In genomic region chr2:3662239-3662638, GRCh38 we compare ENCODE assay signal across 14 cellular contexts. TPM values are rescaled to one million over a fixed set of nuclear protein-coding genes. Genes with fewer than 3 reads are reported as not detected.
DNase-seq lines count a peak whose midpoint lies in the region; ATAC-seq and TF ChIP-seq lines count a peak whose summit lies in the region.
"Had no signal": no experiment of that assay in that cellular context is flagged by ENCODE, and none has a peak within 500 bp of the region (broad histone marks: within the 10 kb centered on the region; RNA-seq: fewer than 3 reads in every experiment).

No MANE protein-coding gene starts in this region.

- DNase-seq in NCI-H748 (lab: John Stamatoyannopoulos, UW; ENCODE audit: unreplicated experiment) = peak; percentile 26
- DNase-seq in NCI-H748 treated with DMSO at 0.1 percent for 48 hours (lab: John Stamatoyannopoulos, UW) = no peak
- DNase-seq in NCI-H146 (lab: John Stamatoyannopoulos, UW) = peak; percentile 59
- DNase-seq in activated B cell treated with CpG ODN at 0.5 μM for 24 hours = no peak
- peak; percentile 32 to 56 for DNase-seq in trophoblast cell
- no peak for DNase-seq in OCI-M2 (lab: John Stamatoyannopoulos, UW; ENCODE audit: unreplicated experiment)
- DNase-seq in T-cell = no peak
- DNase-seq in NCI-H774 (lab: John Stamatoyannopoulos, UW) = no peak
- DNase-seq: DMS153 had no signal

- TF ChIP-seq CTCF in activated B cell treated with CpG ODN at 0.5 μM for 24 hours (IDR thresholded peaks at IDR 0.05) = no peak

- no peak overlapping the region for H3K14ac ChIP-seq in trophoblast cell (ENCODE audit: low read length)

- H3K36me3 ChIP-seq in trophoblast cell (ENCODE audit: control insufficient read depth in 1 of 2, insufficient read depth in 2 of 2, low read length in 2 of 2) = no peaks in the 10 kb centered on the region
- H3K36me3 ChIP-seq: tibial artery had no signal

- no peaks in the 10 kb centered on the region for H3K36me3 Mint-ChIP-seq in activated B cell treated with CpG ODN at 0.5 μM for 24 hours (ENCODE audit: low read depth)
- no peaks in the 10 kb centered on the region for H3K36me3 Mint-ChIP-seq in T-cell

- no peak overlapping the region for H3K23ac ChIP-seq in trophoblast cell (ENCODE audit: low read length)

- no peaks in the 10 kb centered on the region for H3K27me3 ChIP-seq in trophoblast cell (ENCODE audit: insufficient read depth, low read length)
- H3K27me3 ChIP-seq: tibial artery had no signal

- POLR2A ChIA-PET in activated B cell treated with CpG ODN at 0.5 μM for 24 hours (lab: Charles Lee) (no interaction called here), T-cell (lab: Charles Lee) (no interaction called here)

- no peak overlapping the region for H2BK12ac ChIP-seq in trophoblast cell (ENCODE audit: low read length)

- H3K18ac ChIP-seq in trophoblast cell (ENCODE audit: low read length) = no peak overlapping the region

- H3K4me1 Mint-ChIP-seq in activated B cell treated with CpG ODN at 0.5 μM for 24 hours (peaks cover 25% of the 10 kb centered on the region), T-cell (peaks cover 0 to 9% (median 3%) of the 10 kb centered on the region in 3 donors)

- no peak overlapping the region for H3K9ac ChIP-seq in trophoblast cell (ENCODE audit: low read length)

- no peak overlapping the region for H3K4ac ChIP-seq in trophoblast cell (ENCODE audit: low read depth, low read length)

- no peak overlapping the region for H2AK5ac ChIP-seq in trophoblast cell (ENCODE audit: low read length)

- CTCF ChIA-PET in activated B cell treated with CpG ODN at 0.5 μM for 24 hours (lab: Charles Lee) (interaction anchor here (0.7 kb wide), 1 partner anchor 239 kb away, joined by 3 read pairs; no protein-coding TSS in a partner anchor), T-cell (lab: Charles Lee) (no interaction called here)

- no CpG with 5 or more reads among the region's 6 CpGs for whole genome bisulfite sequencing in trophoblast cell (ENCODE audit: extremely low coverage, insufficient coverage, insufficient read length)

- no peak overlapping the region for H4K12ac ChIP-seq in trophoblast cell (ENCODE audit: low read depth, low read length)

- ATAC-seq in activated B cell treated with CpG ODN at 0.5 μM for 24 hours (ENCODE audit: low read depth) (no peak), T-cell (replicated peaks in 1 of 4) (no peak)

- no peaks in the 10 kb centered on the region for H3K79me1 ChIP-seq in trophoblast cell (ENCODE audit: low read length)

- no peak overlapping the region for H2BK5ac ChIP-seq in trophoblast cell (ENCODE audit: low read depth, low read length, poor library complexity)

- H3K9me3 ChIP-seq in trophoblast cell (ENCODE audit: insufficient read depth, low read depth, low read length) = peaks cover 2% of the 10 kb centered on the region
- H3K9me3 ChIP-seq: tibial artery had no signal

- H2BK120ac ChIP-seq in trophoblast cell (ENCODE audit: insufficient read depth, low read length, poor library complexity) = no peak overlapping the region

- no peaks in the 10 kb centered on the region for H3K9me3 Mint-ChIP-seq in activated B cell treated with CpG ODN at 0.5 μM for 24 hours
- no peaks in the 10 kb centered on the region for H3K9me3 Mint-ChIP-seq in T-cell

- intact Hi-C loops in activated B cell treated with CpG ODN at 0.5 μM for 24 hours (cut with micrococcal nuclease) = no loop called here

- H4K91ac ChIP-seq in trophoblast cell (ENCODE audit: low read depth, low read length) = no peak overlapping the region

- H2AFZ ChIP-seq in trophoblast cell (ENCODE audit: insufficient read depth, low read length, poor library complexity) = no peak overlapping the region

- H3K4me3 ChIP-seq in trophoblast cell (ENCODE audit: low read depth, low read length) = no peak overlapping the region
- H3K4me3 ChIP-seq: tibial artery had no signal

- no peak overlapping the region for H3K4me3 Mint-ChIP-seq in activated B cell treated with CpG ODN at 0.5 μM for 24 hours
- H3K4me3 Mint-ChIP-seq in T-cell = no peak overlapping the region

- H3K4me2 ChIP-seq in trophoblast cell (ENCODE audit: low read length) = no peak overlapping the region

- H3K4me1 ChIP-seq in trophoblast cell (ENCODE audit: control insufficient read depth in 1 of 2, insufficient read depth in 2 of 2, low read length in 2 of 2) = no peaks in the 10 kb centered on the region

- H3K27ac ChIP-seq in trophoblast cell (ENCODE audit: low read depth, low read length) = no peak overlapping the region
- H3K27ac ChIP-seq: RWPE1, tibial artery had no signal

- no peaks in the 10 kb centered on the region for H3K79me2 ChIP-seq in trophoblast cell (ENCODE audit: control insufficient read depth, insufficient read depth, low read length, poor library complexity)

- H3K27me3 Mint-ChIP-seq in activated B cell treated with CpG ODN at 0.5 μM for 24 hours = no peaks in the 10 kb centered on the region
- peaks cover 0 to 8% of the 10 kb centered on the region in 2 donors for H3K27me3 Mint-ChIP-seq in T-cell

- H4K8ac ChIP-seq in trophoblast cell (ENCODE audit: low read depth, low read length) = no peak overlapping the region

- peak overlapping the region; percentile 32 for H3K27ac Mint-ChIP-seq in activated B cell treated with CpG ODN at 0.5 μM for 24 hours
- no peak overlapping the region for H3K27ac Mint-ChIP-seq in T-cell

RNA-seq across cellular contexts. Expression of gene ALLC, which starts 4.2 kb away (rescaled TPM):
- not detected in 2 replicates for total RNA-seq in activated B cell treated with CpG ODN at 0.5 μM for 24 hours
- 0.11 and 0.12 TPM in 2 replicates for polyA plus RNA-seq in trophoblast cell (2013)
- not detected for total RNA-seq in T-cell
- total RNA-seq: cerebellum, mononuclear cell had no signal

RNA-seq across cellular contexts. Expression of gene DCDC2C, which starts 41.1 kb away (rescaled TPM):
- total RNA-seq in activated B cell treated with CpG ODN at 0.5 μM for 24 hours (not detected in 2 replicates), T-cell (not detected)
- not detected in 2 replicates for polyA plus RNA-seq in trophoblast cell (2013)
- total RNA-seq: cerebellum, mononuclear cell had no signal
- polyA plus RNA-seq: adipose tissue had no signal

Comparison
In these comparisons a context has a peak if more than half of its experiments do, and no peak if none do; other contexts are left out.
1. DNase-seq: peak in NCI-H748 (single experiment), NCI-H146 (single experiment) and trophoblast cell (2 of 2); none in NCI-H748 treated with DMSO at 0.1 percent for 48 hours (single experiment), activated B cell treated with CpG ODN at 0.5 μM for 24 hours (single experiment), OCI-M2 (single experiment), T-cell (0 of 34) and NCI-H774 (single experiment).